In the genomic region with DNA sequence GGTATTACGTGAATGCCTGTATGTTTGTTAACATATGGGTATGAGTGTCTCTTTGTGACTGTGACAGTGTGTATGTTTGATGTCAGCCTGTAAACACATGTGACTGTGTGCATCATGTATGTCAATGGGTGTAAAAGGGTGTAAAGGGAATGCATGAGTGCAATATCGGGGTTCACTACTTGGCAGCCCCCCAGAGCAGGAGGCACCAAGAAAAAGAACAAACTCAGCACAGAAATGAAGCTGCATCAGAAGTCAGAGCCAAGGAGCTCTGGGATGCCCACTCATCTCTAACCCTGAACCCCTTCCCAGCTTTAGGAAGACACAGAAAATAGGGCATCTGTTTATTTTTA, we compare ENCODE assay signal across 24 cellular contexts. TPM values are rescaled to one million over a fixed set of nuclear protein-coding genes. Genes with fewer than 3 reads are reported as not detected.
"Had no signal": no experiment of that assay in that cellular context is flagged by ENCODE, and none has a peak within 500 bp of the region (broad histone marks: within the 10 kb centered on the region; RNA-seq: fewer than 3 reads in every experiment).

No MANE protein-coding gene starts in this region.

- H3K27ac ChIP-seq: foreskin keratinocyte, sigmoid colon, spleen, testis, upper lobe of right lung, VCaP had no signal

- H3K4me1 ChIP-seq: foreskin keratinocyte had no signal

- H3K36me3 ChIP-seq: spleen, upper lobe of right lung had no signal

- ATAC-seq: activated T-cell treated with anti-CD3 and anti-CD28 coated beads, Interleukin-2, amount 50 U/mL, for 72 hours; effector memory CD8-positive, alpha-beta T cell; foreskin keratinocyte; left ventricle myocardium superior; naive thymus-derived CD8-positive, alpha-beta T cell; stimulated activated memory B cell treated with anti-CD40 and anti-IgM and Interleukin-4, amounts not matched to agents 10 μg/mL and 1 μg/mL and 100 μg/mL, for 72 hours; upper lobe of right lung had no signal

- H3K27ac Mint-ChIP-seq: activated naive CD8-positive, alpha-beta T cell; activated T-cell treated with anti-CD3 and anti-CD28 coated beads, Interleukin-2, amount 50 U/mL, for 72 hours; effector memory CD8-positive, alpha-beta T cell; memory B cell; naive thymus-derived CD8-positive, alpha-beta T cell; stimulated activated memory B cell treated with anti-CD40 and anti-IgM and Interleukin-4, amounts not matched to agents 10 μg/mL and 1 μg/mL and 100 μg/mL, for 72 hours had no signal

- H3K4me3 Mint-ChIP-seq: activated naive CD8-positive, alpha-beta T cell; activated T-cell treated with anti-CD3 and anti-CD28 coated beads, Interleukin-2, amount 50 U/mL, for 72 hours; effector memory CD8-positive, alpha-beta T cell; memory B cell; naive thymus-derived CD8-positive, alpha-beta T cell; stimulated activated memory B cell treated with anti-CD40 and anti-IgM and Interleukin-4, amounts not matched to agents 10 μg/mL and 1 μg/mL and 100 μg/mL, for 72 hours had no signal

- H3K4me3 ChIP-seq: sigmoid colon, spleen, testis, upper lobe of right lung had no signal

- H3K9me3 ChIP-seq: sigmoid colon, spleen, testis, upper lobe of right lung had no signal

- DNase-seq: activated CD4-positive, alpha-beta T cell treated with anti-CD3 and anti-CD28 coated beads, Interleukin-2, amount 50 U/mL, for 1 hour; activated CD4-positive, CD25-positive, alpha-beta regulatory T cell treated with anti-CD3 and anti-CD28 coated beads, Interleukin-2, amount 50 U/mL, for 72 hours; activated gamma-delta T cell; activated T-cell treated with anti-CD3 and anti-CD28 coated beads, Interleukin-2, amount 50 U/mL, for 72 hours; amniotic stem cell; dermis blood vessel endothelial cell; effector memory CD8-positive, alpha-beta T cell; foreskin keratinocyte; left ventricle myocardium superior; naive thymus-derived CD8-positive, alpha-beta T cell; nucleus accumbens; sigmoid colon; spleen; stimulated activated CD4-positive, alpha-beta T cell treated with anti-CD3 and anti-CD28 coated beads, Interleukin-4, amount 100 ng/mL, for 4 hours; SW 1271; T-helper 2 cell; testis; upper lobe of right lung had no signal

- H3K36me3 Mint-ChIP-seq: activated naive CD8-positive, alpha-beta T cell; memory B cell; stimulated activated memory B cell treated with anti-CD40 and anti-IgM and Interleukin-4, amounts not matched to agents 10 μg/mL and 1 μg/mL and 100 μg/mL, for 72 hours had no signal

- H3K9me3 Mint-ChIP-seq: activated T-cell treated with anti-CD3 and anti-CD28 coated beads, Interleukin-2, amount 50 U/mL, for 72 hours; effector memory CD8-positive, alpha-beta T cell; memory B cell; naive thymus-derived CD8-positive, alpha-beta T cell; stimulated activated memory B cell treated with anti-CD40 and anti-IgM and Interleukin-4, amounts not matched to agents 10 μg/mL and 1 μg/mL and 100 μg/mL, for 72 hours had no signal

RNA-seq across cellular contexts. Expression of a gene that starts 2.1 kb away (rescaled TPM):
- total RNA-seq: foreskin keratinocyte; naive thymus-derived CD8-positive, alpha-beta T cell had no signal
- polyA plus RNA-seq: foreskin keratinocyte; naive thymus-derived CD8-positive, alpha-beta T cell had no signal

RNA-seq across cellular contexts. Expression of a gene that starts 4.0 kb away (rescaled TPM):
- total RNA-seq: naive thymus-derived CD8-positive, alpha-beta T cell had no signal

RNA-seq across cellular contexts. Expression of a gene that starts 8.2 kb away (rescaled TPM):
- total RNA-seq: activated T-cell treated with anti-CD3 and anti-CD28 coated beads, Interleukin-2, amount 50 U/mL, for 72 hours; cardiac septum; foreskin keratinocyte; left ventricle myocardium superior; naive thymus-derived CD8-positive, alpha-beta T cell; spleen had no signal
- polyA plus RNA-seq: foreskin keratinocyte; naive thymus-derived CD8-positive, alpha-beta T cell had no signal

RNA-seq across cellular contexts. Expression of a gene that starts 13.3 kb away (rescaled TPM):
- total RNA-seq: activated CD8-positive, alpha-beta memory T cell treated with anti-CD3 and anti-CD28 coated beads for 36 hours; activated T-cell treated with anti-CD3 and anti-CD28 coated beads, Interleukin-2, amount 50 U/mL, for 72 hours; cardiac septum; foreskin keratinocyte; left ventricle myocardium superior; naive thymus-derived CD8-positive, alpha-beta T cell had no signal
- polyA plus RNA-seq: foreskin keratinocyte; naive thymus-derived CD8-positive, alpha-beta T cell had no signal
